Comparison of ENCODE assay signal across 34 cellular contexts in the genomic region with DNA sequence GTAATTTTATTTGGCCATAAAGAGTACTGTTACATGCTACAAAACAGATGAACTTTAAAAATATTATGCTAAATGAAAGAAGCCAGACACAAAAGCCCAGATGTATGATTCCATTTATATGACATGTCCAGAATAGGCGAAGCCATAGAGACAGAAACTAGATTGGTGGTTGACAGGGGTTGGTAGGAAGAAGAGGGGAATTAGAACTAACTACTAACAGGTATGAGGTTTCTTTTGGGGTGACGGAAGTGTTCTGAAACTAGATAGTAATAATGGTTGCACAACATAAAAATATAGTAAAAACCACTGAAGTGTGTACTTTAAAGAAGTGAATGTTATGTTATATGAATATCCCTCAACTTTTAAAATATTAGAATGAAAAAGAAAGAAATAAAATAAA.
"Had no signal": no experiment of that assay in that cellular context is flagged by ENCODE, and none has a peak within 500 bp of the region (broad histone marks: within the 10 kb centered on the region; RNA-seq: fewer than 3 reads in every experiment).

No MANE protein-coding gene starts in this region.

- H3K27ac ChIP-seq: ascending aorta, body of pancreas, coronary artery, SK-N-MC had no signal

- ATAC-seq: activated naive CD4-positive, alpha-beta T cell treated with anti-CD3 and anti-CD28 coated beads, Interleukin-2, amount 50 U/mL, for 72 hours; activated naive CD8-positive, alpha-beta T cell treated with anti-CD3 and anti-CD28 coated beads, Interleukin-2, amount 50 U/mL, for 24 hours; activated T-cell treated with anti-CD3 and anti-CD28 coated beads, Interleukin-2, amount 50 U/mL, for 4 hours; body of pancreas; Panc1; Right ventricle myocardium inferior; T-cell had no signal

- H3K4me1 ChIP-seq: ascending aorta, body of pancreas had no signal

- H3K9me3 ChIP-seq: ascending aorta, body of pancreas had no signal

- H3K27me3 ChIP-seq: ascending aorta, body of pancreas had no signal

- DNase-seq: activated B cell treated with CpG ODN at 0.5 μM for 24 hours; activated CD4-positive, alpha-beta memory T cell treated with anti-CD3 and anti-CD28 coated beads for 36 hours; activated CD4-positive, alpha-beta T cell treated with anti-CD3 and anti-CD28 coated beads for 1 hour; activated CD4-positive, alpha-beta T cell treated with anti-CD3 and anti-CD28 coated beads, Interleukin-2, amount 10 ng/mL, durations not matched to agents 24 days and 14 days; activated CD8-positive, alpha-beta memory T cell treated with anti-CD3 and anti-CD28 coated beads for 24 hours; activated effector memory CD4-positive, alpha-beta T cell treated with anti-CD3 and anti-CD28 coated beads, Interleukin-2, amount 50 U/mL, for 16 hours; activated naive CD4-positive, alpha-beta T cell treated with Interleukin-2 at 50 U/mL for 16 hours; activated naive CD8-positive, alpha-beta T cell treated with anti-CD3 and anti-CD28 coated beads, Interleukin-2, amount 50 U/mL, for 24 hours; activated T-cell treated with anti-CD3 and anti-CD28 coated beads, Interleukin-2, amount 50 U/mL, for 4 hours; amniotic stem cell; body of pancreas; central memory CD4-positive, alpha-beta T cell; NCI-H1092; NCI-H1417; NCI-H1694; NCI-H2029; NCI-H2107; NCI-H2171 treated with DMSO at 0.1 percent for 48 hours; NCI-H345; NCI-H510A; NCI-H526 treated with DMSO at 0.1 percent for 48 hours; NCI-H82; NK-92 treated with Interleukin-12 subunit alpha and Interleukin-12 subunit beta, amount 100 ng/mL, for 24 hours; OCI-M1; RPMI8226; T-cell; T-helper 2 cell; T1000 had no signal

- H3K4me3 ChIP-seq: ascending aorta, body of pancreas, coronary artery, SK-N-MC had no signal
